In the genomic region with DNA sequence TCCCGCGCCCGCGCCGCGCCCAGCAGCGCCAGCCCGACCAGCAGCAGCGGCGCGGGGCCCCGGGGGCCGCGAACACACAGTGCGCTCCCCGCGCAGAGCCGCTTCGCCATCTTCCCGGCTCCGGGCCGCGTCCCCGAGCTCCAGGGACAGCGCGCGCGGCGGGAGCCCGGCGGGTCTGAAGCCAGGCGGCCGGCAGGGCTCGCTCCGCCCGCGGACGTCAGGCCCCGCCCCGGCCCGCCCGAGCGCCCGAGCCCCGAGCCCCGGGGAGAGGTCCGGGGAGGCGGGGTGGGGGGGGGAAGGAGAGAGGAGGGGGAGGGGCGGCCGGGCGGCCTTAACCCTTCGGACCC, we compare ENCODE assay signal across 8 cellular contexts. TPM values are rescaled to one million over a fixed set of nuclear protein-coding genes. Genes with fewer than 3 reads are reported as not detected.
DNase-seq lines count a peak whose midpoint lies in the region; ATAC-seq, FAIRE-seq and TF ChIP-seq lines count a peak whose summit lies in the region.

A gene with protein sequence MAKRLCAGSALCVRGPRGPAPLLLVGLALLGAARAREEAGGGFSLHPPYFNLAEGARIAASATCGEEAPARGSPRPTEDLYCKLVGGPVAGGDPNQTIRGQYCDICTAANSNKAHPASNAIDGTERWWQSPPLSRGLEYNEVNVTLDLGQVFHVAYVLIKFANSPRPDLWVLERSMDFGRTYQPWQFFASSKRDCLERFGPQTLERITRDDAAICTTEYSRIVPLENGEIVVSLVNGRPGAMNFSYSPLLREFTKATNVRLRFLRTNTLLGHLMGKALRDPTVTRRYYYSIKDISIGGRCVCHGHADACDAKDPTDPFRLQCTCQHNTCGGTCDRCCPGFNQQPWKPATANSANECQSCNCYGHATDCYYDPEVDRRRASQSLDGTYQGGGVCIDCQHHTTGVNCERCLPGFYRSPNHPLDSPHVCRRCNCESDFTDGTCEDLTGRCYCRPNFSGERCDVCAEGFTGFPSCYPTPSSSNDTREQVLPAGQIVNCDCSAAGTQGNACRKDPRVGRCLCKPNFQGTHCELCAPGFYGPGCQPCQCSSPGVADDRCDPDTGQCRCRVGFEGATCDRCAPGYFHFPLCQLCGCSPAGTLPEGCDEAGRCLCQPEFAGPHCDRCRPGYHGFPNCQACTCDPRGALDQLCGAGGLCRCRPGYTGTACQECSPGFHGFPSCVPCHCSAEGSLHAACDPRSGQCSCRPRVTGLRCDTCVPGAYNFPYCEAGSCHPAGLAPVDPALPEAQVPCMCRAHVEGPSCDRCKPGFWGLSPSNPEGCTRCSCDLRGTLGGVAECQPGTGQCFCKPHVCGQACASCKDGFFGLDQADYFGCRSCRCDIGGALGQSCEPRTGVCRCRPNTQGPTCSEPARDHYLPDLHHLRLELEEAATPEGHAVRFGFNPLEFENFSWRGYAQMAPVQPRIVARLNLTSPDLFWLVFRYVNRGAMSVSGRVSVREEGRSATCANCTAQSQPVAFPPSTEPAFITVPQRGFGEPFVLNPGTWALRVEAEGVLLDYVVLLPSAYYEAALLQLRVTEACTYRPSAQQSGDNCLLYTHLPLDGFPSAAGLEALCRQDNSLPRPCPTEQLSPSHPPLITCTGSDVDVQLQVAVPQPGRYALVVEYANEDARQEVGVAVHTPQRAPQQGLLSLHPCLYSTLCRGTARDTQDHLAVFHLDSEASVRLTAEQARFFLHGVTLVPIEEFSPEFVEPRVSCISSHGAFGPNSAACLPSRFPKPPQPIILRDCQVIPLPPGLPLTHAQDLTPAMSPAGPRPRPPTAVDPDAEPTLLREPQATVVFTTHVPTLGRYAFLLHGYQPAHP (N-terminal part only) (minus strand): TSS at position 177 of the 347 bp plus-strand sequence. CDS start 67 bp downstream, at position 110.

- TF ChIP-seq POLR2A in GM12891 (IDR thresholded peaks at IDR 0.05; ENCODE audit: low read depth, low read length) = no peak
- peak; percentile 66 for TF ChIP-seq POLR2A in right lobe of liver (IDR thresholded peaks at IDR 0.05)
- no peak for TF ChIP-seq POLR2A in testis (IDR thresholded peaks at IDR 0.05)

- H3K36me3 ChIP-seq in right lobe of liver (no peaks in the 10 kb centered on the region), testis (ENCODE audit: low read depth, missing control alignments) (no peaks in the 10 kb centered on the region)

- FAIRE-seq in GM12891 (lab: Jason Lieb, UNC) = no peak

- H3K4me1 ChIP-seq in right lobe of liver (peaks cover 0 to 59% (median 28%) of the 10 kb centered on the region in 4 donors), testis (peaks cover 65% of the 10 kb centered on the region)

- TF ChIP-seq CTCF in 22Rv1 (IDR thresholded peaks at IDR 0.05) = no peak
- TF ChIP-seq CTCF in right lobe of liver (IDR thresholded peaks at IDR 0.05) = no peak
- no peak for TF ChIP-seq CTCF in testis (IDR thresholded peaks at IDR 0.05)

- WGBS in right lobe of liver (ENCODE audit: insufficient coverage, low coverage, low lambda C conversion rate, missing lambda C conversion rate) = 0% methylated on average over 4 of the region's 52 CpGs
- WGBS in testis, 2 donors = no CpG with 5 or more reads among the region's 52 CpGs

- peak within 1 kb of the TSS; percentile 92 for H3K27ac ChIP-seq in 22Rv1
- H3K27ac ChIP-seq in right lobe of liver = peak within 1 kb of the TSS; percentile 28 to 53 (median 50)
- peak within 1 kb of the TSS; percentile 80 for H3K27ac ChIP-seq in testis

- ATAC-seq in right lobe of liver (peak; percentile 51 to 64 (median 52)), GM18520 (IDR thresholded peaks at IDR 0.05; ENCODE audit: unreplicated experiment) (no peak)

- intact Hi-C loops in right lobe of liver (cut with DNase I) (no loop called here), testis (cut with DNase I; ENCODE audit: low total_unique reads) (no loop called here)

- no peaks in the 10 kb centered on the region for H3K9me3 ChIP-seq in right lobe of liver
- H3K9me3 ChIP-seq in testis = no peaks in the 10 kb centered on the region

- H3K27me3 ChIP-seq in right lobe of liver (no peaks in the 10 kb centered on the region), testis (no peaks in the 10 kb centered on the region)

- peak; percentile 85 for DNase-seq in GM12891 (ENCODE audit: insufficient read length, low spot score)
- DNase-seq in OCI-M1 (lab: John Stamatoyannopoulos, UW) = peak; percentile 50
- DNase-seq in dermis blood vessel endothelial cell = peak; percentile 49
- DNase-seq in right lobe of liver = peak; percentile 69 to 81 (median 72)
- DNase-seq in testis = no peak
- no peak for DNase-seq in NCI-H226

- H3K4me3 ChIP-seq in right lobe of liver (peak within 1 kb of the TSS; percentile 61 to 77 (median 73)), testis (peak within 1 kb of the TSS; percentile 58 to 84)

TF ChIP-seq in GM12891, 5 proteins besides CTCF, POLR2A, EP300 and RAD21:
- no peak for TF ChIP-seq POU2F2 (IDR thresholded peaks at IDR 0.05; ENCODE audit: low read depth, low read length)
- no peak for TF ChIP-seq PAX5 (IDR thresholded peaks at IDR 0.05; ENCODE audit: insufficient read depth, low read length, severe bottlenecking)
- no peak for TF ChIP-seq TAF1 (IDR thresholded peaks at IDR 0.05; ENCODE audit: low read depth, low read length)
- no peak for TF ChIP-seq SPI1 (IDR thresholded peaks at IDR 0.05; ENCODE audit: low read depth, low read length)
- no peak for TF ChIP-seq POLR2AphosphoS5 (IDR thresholded peaks at IDR 0.05; ENCODE audit: low read depth, low read length)

RNA-seq across cellular contexts. Expression of the gene that starts here (rescaled TPM):
- polyA plus RNA-seq in GM12891 (2012; ENCODE audit: low read depth, missing spikeins) = 1.3 TPM
- total RNA-seq in dermis blood vessel endothelial cell (55.8 and 127 TPM in 2 replicates), right lobe of liver (10 to 100 TPM; 30.3 to 80.8 (median 47.1) TPM), testis (100 to 1,000 TPM; 121 to 144 TPM)
- polyA plus RNA-seq in testis (ENCODE audit: insufficient read depth, low read depth, low replicate concordance) = 33.2 TPM

Comparison
In these comparisons a context has a peak if more than half of its experiments do, and no peak if none do; other contexts are left out.
1. DNase-seq: peak in GM12891 (single experiment), OCI-M1 (single experiment), dermis blood vessel endothelial cell (single experiment) and right lobe of liver (3 of 3); none in testis (single experiment) and NCI-H226 (single experiment).
2. Peak in every context shown above with its lines, with median percentiles within 50 percentile points of each other: H3K27ac ChIP-seq.